Comparison of ENCODE assay signal across 23 cellular contexts in the genomic region with DNA sequence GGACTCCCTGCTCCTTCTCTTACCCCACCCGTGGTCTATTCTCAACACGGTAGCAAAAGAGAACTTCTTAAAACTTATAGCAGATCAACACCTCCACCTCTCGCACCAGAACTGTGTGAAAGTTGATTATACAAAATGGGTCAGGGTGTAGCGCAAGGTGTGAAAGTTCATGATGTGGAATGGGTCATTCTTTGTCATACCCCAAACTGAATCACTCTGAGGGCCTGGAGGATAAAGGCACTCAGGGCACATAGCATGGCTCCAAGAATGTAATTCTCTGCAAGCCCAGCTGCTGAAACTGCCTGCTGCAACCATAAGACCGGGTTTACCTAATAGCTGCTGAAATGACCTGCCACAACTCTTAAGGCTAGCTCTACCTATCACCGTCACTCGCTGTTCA.
"Had no signal": no experiment of that assay in that cellular context is flagged by ENCODE, and none has a peak within 500 bp of the region (broad histone marks: within the 10 kb centered on the region; RNA-seq: fewer than 3 reads in every experiment).

No MANE protein-coding gene starts in this region.

- H3K36me3 Mint-ChIP-seq: activated CD8-positive, alpha-beta memory T cell treated with anti-CD3 and anti-CD28 coated beads, Interleukin-2, amount 10 ng/mL, durations not matched to agents 7 days and 5 days had no signal

- H3K9me3 Mint-ChIP-seq: activated CD4-positive, alpha-beta memory T cell treated with anti-CD3 and anti-CD28 coated beads, Interleukin-2, amount 10 ng/mL, durations not matched to agents 7 days and 5 days; activated CD4-positive, alpha-beta T cell treated with anti-CD3 and anti-CD28 coated beads, Interleukin-2, amount 10 ng/mL, durations not matched to agents 7 days and 5 days; activated T-helper 1 cell treated with anti-CD3 and anti-CD28 coated beads, Interleukin-12 subunit alpha, Interleukin-12 subunit beta, Interleukin-2, Interleukin-4 antibody, amounts not matched to agents 30 ng/mL and 10 ng/mL and 1 ng/mL, durations not matched to agents 14 hours and 24 hours and 36 hours; stimulated activated naive B cell treated with anti-CD40 and anti-IgM and Interleukin-4, amounts not matched to agents 10 μg/mL and 1 μg/mL and 100 μg/mL, for 72 hours; T-helper 2 cell treated with Interferon-gamma antibody and Interleukin-4, amounts not matched to agents 5 μg/mL and 100 μg/mL, for 36 hours had no signal

- H3K27ac Mint-ChIP-seq: activated CD4-positive, alpha-beta memory T cell treated with anti-CD3 and anti-CD28 coated beads, Interleukin-2, amount 10 ng/mL, durations not matched to agents 7 days and 5 days; activated CD4-positive, alpha-beta T cell treated with anti-CD3 and anti-CD28 coated beads, Interleukin-2, amount 10 ng/mL, durations not matched to agents 7 days and 5 days; activated CD8-positive, alpha-beta memory T cell treated with anti-CD3 and anti-CD28 coated beads, Interleukin-2, amount 10 ng/mL, durations not matched to agents 7 days and 5 days; activated T-helper 1 cell treated with anti-CD3 and anti-CD28 coated beads, Interleukin-12 subunit alpha, Interleukin-12 subunit beta, Interleukin-2, Interleukin-4 antibody, amounts not matched to agents 30 ng/mL and 10 ng/mL and 1 ng/mL, durations not matched to agents 14 hours and 24 hours and 36 hours; stimulated activated naive B cell treated with anti-CD40 and anti-IgM and Interleukin-4, amounts not matched to agents 10 μg/mL and 1 μg/mL and 100 μg/mL, for 72 hours; T-helper 2 cell treated with Interferon-gamma antibody and Interleukin-4, amounts not matched to agents 5 μg/mL and 100 μg/mL, for 36 hours had no signal

- H3K4me1 ChIP-seq: prostate gland had no signal

- H3K4me3 ChIP-seq: body of pancreas, left lung, lower lobe of right lung, pancreas, prostate gland, skin epidermis, stomach, thyroid gland had no signal

- H3K4me3 Mint-ChIP-seq: activated CD4-positive, alpha-beta memory T cell treated with anti-CD3 and anti-CD28 coated beads, Interleukin-2, amount 10 ng/mL, durations not matched to agents 7 days and 5 days; activated CD4-positive, alpha-beta T cell treated with anti-CD3 and anti-CD28 coated beads, Interleukin-2, amount 10 ng/mL, durations not matched to agents 7 days and 5 days; activated CD8-positive, alpha-beta memory T cell treated with anti-CD3 and anti-CD28 coated beads, Interleukin-2, amount 10 ng/mL, durations not matched to agents 7 days and 5 days; activated T-helper 1 cell treated with anti-CD3 and anti-CD28 coated beads, Interleukin-12 subunit alpha, Interleukin-12 subunit beta, Interleukin-2, Interleukin-4 antibody, amounts not matched to agents 30 ng/mL and 10 ng/mL and 1 ng/mL, durations not matched to agents 14 hours and 24 hours and 36 hours; stimulated activated naive B cell treated with anti-CD40 and anti-IgM and Interleukin-4, amounts not matched to agents 10 μg/mL and 1 μg/mL and 100 μg/mL, for 72 hours; T-helper 2 cell treated with Interferon-gamma antibody and Interleukin-4, amounts not matched to agents 5 μg/mL and 100 μg/mL, for 36 hours had no signal

- ATAC-seq: activated CD8-positive, alpha-beta memory T cell treated with anti-CD3 and anti-CD28 coated beads, Interleukin-2, amount 10 ng/mL, durations not matched to agents 7 days and 5 days; body of pancreas; left lung; lower lobe of right lung; stimulated activated naive B cell treated with anti-CD40 and anti-IgM and Interleukin-4, amounts not matched to agents 10 μg/mL and 1 μg/mL and 100 μg/mL, for 72 hours had no signal

- DNase-seq: activated CD4-positive, alpha-beta memory T cell treated with anti-CD3 and anti-CD28 coated beads, Interleukin-2, amount 10 ng/mL, durations not matched to agents 7 days and 5 days; activated CD4-positive, alpha-beta T cell treated with anti-CD3 and anti-CD28 coated beads, Interleukin-2, amount 10 ng/mL, durations not matched to agents 7 days and 5 days; activated CD8-positive, alpha-beta memory T cell treated with anti-CD3 and anti-CD28 coated beads, Interleukin-2, amount 10 ng/mL, durations not matched to agents 7 days and 5 days; activated gamma-delta T cell; activated naive CD4-positive, alpha-beta T cell treated with anti-CD3 and anti-CD28 coated beads, Interleukin-2, amount 50 U/mL, for 16 hours; body of pancreas; dermis blood vessel endothelial cell; effector CD4-positive, alpha-beta T cell; left lung; lower lobe of right lung; nucleus accumbens; pancreas; retina; stimulated activated CD4-positive, alpha-beta T cell treated with anti-CD3 and anti-CD28 coated beads, Interleukin-4, amount 100 ng/mL, for 24 hours; stimulated activated naive B cell treated with anti-CD40 and anti-IgM and Interleukin-4, amounts not matched to agents 10 μg/mL and 1 μg/mL and 100 μg/mL, for 72 hours; stomach; T-helper 1 cell; thyroid gland; WERI-Rb-1 had no signal

- H3K27me3 Mint-ChIP-seq: activated CD4-positive, alpha-beta memory T cell treated with anti-CD3 and anti-CD28 coated beads, Interleukin-2, amount 10 ng/mL, durations not matched to agents 7 days and 5 days; activated CD4-positive, alpha-beta T cell treated with anti-CD3 and anti-CD28 coated beads, Interleukin-2, amount 10 ng/mL, durations not matched to agents 7 days and 5 days; activated CD8-positive, alpha-beta memory T cell treated with anti-CD3 and anti-CD28 coated beads, Interleukin-2, amount 10 ng/mL, durations not matched to agents 7 days and 5 days; stimulated activated naive B cell treated with anti-CD40 and anti-IgM and Interleukin-4, amounts not matched to agents 10 μg/mL and 1 μg/mL and 100 μg/mL, for 72 hours had no signal

- H3K9me3 ChIP-seq: body of pancreas, left lung, lower lobe of right lung, pancreas, prostate gland, thyroid gland had no signal

- H3K27me3 ChIP-seq: body of pancreas, left lung, pancreas, stomach, thyroid gland had no signal

- H3K27ac ChIP-seq: body of pancreas, left lung, lower lobe of right lung, pancreas, prostate gland, stomach, thyroid gland, WERI-Rb-1 had no signal

- H3K36me3 ChIP-seq: left lung, lower lobe of right lung, pancreas, prostate gland, stomach, thyroid gland, WERI-Rb-1 had no signal
